In genomic region chr6:165967768-165968408, GRCh38 we compare ENCODE assay signal across 20 cellular contexts.
A peak's percentile ranks its signal among the peaks of the same experiment; 100 is the strongest.
DNase-seq lines count a peak whose midpoint lies in the region; ATAC-seq lines count a peak whose summit lies in the region.
"Had no signal": no experiment of that assay in that cellular context is flagged by ENCODE, and none has a peak within 500 bp of the region (broad histone marks: within the 10 kb centered on the region; RNA-seq: fewer than 3 reads in every experiment).

No MANE protein-coding gene starts in this region.

- no peak overlapping the region for H2AFZ ChIP-seq in Karpas-422 (ENCODE audit: low read length)

- no peaks in the 10 kb centered on the region for H4K20me1 ChIP-seq in Karpas-422 (ENCODE audit: insufficient read depth, low read depth, low read length)

- DNase-seq in Karpas-422 (peak; percentile 25), renal cortical epithelial cell (ENCODE audit: low read depth) (peak; percentile 54), cortex of kidney (lab: John Stamatoyannopoulos, UW) (no peak)
- DNase-seq: activated CD4-positive, alpha-beta T cell treated with anti-CD3 and anti-CD28 coated beads for 48 hours; activated naive CD4-positive, alpha-beta T cell treated with anti-CD3 and anti-CD28 coated beads, Interleukin-2, amount 50 U/mL, for 16 hours; CD4-positive, CD25-positive, alpha-beta regulatory T cell; DMS153; GDM1; lower lobe of right lung; mucosa of descending colon; NCI-H1092; NCI-H187 treated with DMSO at 0.1 percent for 48 hours; NCI-H69; T-helper 17 cell had no signal

- no peak overlapping the region for H3K4me2 ChIP-seq in Karpas-422 (ENCODE audit: low read depth, low read length, poor library complexity, severe bottlenecking)

- H3K27me3 ChIP-seq in Karpas-422 (ENCODE audit: low read length): no peaks in the 10 kb centered on the region; the same call in 1 of the 2 replicates
- H3K27me3 ChIP-seq: ascending aorta, right atrium auricular region had no signal

- peak; percentile 84 for ATAC-seq in GM18511 (IDR thresholded peaks at IDR 0.05; ENCODE audit: unreplicated experiment)
- ATAC-seq in GM21423 (IDR thresholded peaks at IDR 0.05; ENCODE audit: unreplicated experiment): peak; percentile 50
- no peak for ATAC-seq in HG02571 (IDR thresholded peaks at IDR 0.05; ENCODE audit: unreplicated experiment)
- no peak for ATAC-seq in GM21786 (IDR thresholded peaks at IDR 0.05; ENCODE audit: unreplicated experiment)
- ATAC-seq: lower lobe of right lung, mucosa of descending colon, T-helper 17 cell had no signal

- no peaks in the 10 kb centered on the region for H3K79me2 ChIP-seq in Karpas-422 (ENCODE audit: low read length)

- no peaks in the 10 kb centered on the region for H3K9me3 ChIP-seq in Karpas-422 (ENCODE audit: low read length)
- H3K9me3 ChIP-seq: ascending aorta, lower lobe of right lung, mucosa of descending colon, right atrium auricular region had no signal

- H3K9me2 ChIP-seq in Karpas-422 (replicated peaks; ENCODE audit: insufficient read depth, low read length): no peaks in the 10 kb centered on the region

- no peak overlapping the region for H3K27ac ChIP-seq in Karpas-422 (ENCODE audit: low read length)
- H3K27ac ChIP-seq: ascending aorta, lower lobe of right lung, right atrium auricular region had no signal

- no peak overlapping the region for H3K4me3 ChIP-seq in Karpas-422 (ENCODE audit: low read length)
- H3K4me3 ChIP-seq: ascending aorta, lower lobe of right lung, mucosa of descending colon, right atrium auricular region had no signal

- peaks cover 6% of the 10 kb centered on the region for H3K4me1 ChIP-seq in Karpas-422 (ENCODE audit: low read length)
- H3K4me1 ChIP-seq: ascending aorta, lower lobe of right lung, right atrium auricular region had no signal

- no peaks in the 10 kb centered on the region for H3K36me3 ChIP-seq in Karpas-422 (ENCODE audit: insufficient read depth, low read length)
- H3K36me3 ChIP-seq: ascending aorta, lower lobe of right lung, right atrium auricular region had no signal

- no peak overlapping the region for H3K9ac ChIP-seq in Karpas-422 (ENCODE audit: low read length)

Comparison
In these comparisons a context has a peak if more than half of its experiments do, and no peak if none do; other contexts are left out.
1. ATAC-seq: peak in GM18511 (single experiment) and GM21423 (single experiment); none in HG02571 (single experiment) and GM21786 (single experiment).